ENCODE assay signal across 8 cellular contexts in the genomic region with DNA sequence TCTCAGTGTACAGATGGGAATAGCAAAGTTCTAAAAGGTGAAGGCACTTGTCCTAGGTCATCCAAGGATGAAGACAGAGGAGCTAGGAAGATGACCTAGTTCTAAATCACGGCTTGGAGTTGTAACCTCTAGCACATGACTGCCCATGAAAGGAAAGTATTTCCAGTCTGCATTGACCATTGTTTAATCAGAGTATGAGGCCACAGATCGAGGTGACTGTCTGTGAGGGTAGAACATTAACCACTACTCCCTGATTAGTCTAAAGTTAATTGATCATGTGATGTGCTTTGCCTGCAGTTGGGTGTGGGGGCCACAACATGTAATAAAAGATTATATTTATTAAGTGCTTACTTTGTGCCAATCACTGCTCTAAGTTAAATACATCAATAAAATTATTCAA. TPM values are rescaled to one million over a fixed set of nuclear protein-coding genes. Genes with fewer than 3 reads are reported as not detected.
DNase-seq lines count a peak whose midpoint lies in the region; ATAC-seq and TF ChIP-seq lines count a peak whose summit lies in the region.

No MANE protein-coding gene starts in this region.

- H3K9me3 Mint-ChIP-seq in activated CD4-positive, alpha-beta T cell treated with anti-CD3 and anti-CD28 coated beads, Interleukin-2, amount 10 ng/mL, durations not matched to agents 7 days and 5 days = peaks cover 3% of the 10 kb centered on the region
- peaks cover 3% of the 10 kb centered on the region for H3K9me3 Mint-ChIP-seq in activated naive CD8-positive, alpha-beta T cell treated with anti-CD3 and anti-CD28 coated beads, Interleukin-2, amount 10 ng/mL, durations not matched to agents 7 days and 5 days
- peaks cover 7 to 10% of the 10 kb centered on the region in 2 donors for H3K9me3 Mint-ChIP-seq in stimulated activated naive CD8-positive, alpha-beta T cell treated with anti-CD3 and anti-CD28 coated beads, Interleukin-15, amount 100 ng/mL, for 72 hours

- H3K9me3 ChIP-seq in psoas muscle (no peaks in the 10 kb centered on the region), uterus (no peaks in the 10 kb centered on the region)

- H3K4me1 ChIP-seq in psoas muscle (peaks cover 19% of the 10 kb centered on the region), uterus (no peaks in the 10 kb centered on the region)

- TF ChIP-seq POLR2A in uterus (IDR thresholded peaks at IDR 0.05) = no peak

- H3K4me3 ChIP-seq in psoas muscle (no peak overlapping the region), uterus (no peak overlapping the region)

- 34 to 43% (median 40%) methylated on average over 2 of the region's 2 CpGs for WGBS in psoas muscle, 3 donors

- POLR2A ChIA-PET in activated CD4-positive, alpha-beta T cell treated with anti-CD3 and anti-CD28 coated beads, Interleukin-2, amount 10 ng/mL, durations not matched to agents 7 days and 5 days (lab: Charles Lee) = no interaction called here
- POLR2A ChIA-PET in activated naive CD8-positive, alpha-beta T cell treated with anti-CD3 and anti-CD28 coated beads, Interleukin-2, amount 10 ng/mL, durations not matched to agents 7 days and 5 days (lab: Charles Lee) = interaction anchor here (0.6 to 1.2 kb wide), 3 partner anchors 16 to 467 kb away, joined by 3 to 6 read pairs (median 4); no protein-coding TSS in a partner anchor

- H3K4me3 Mint-ChIP-seq in activated CD4-positive, alpha-beta T cell treated with anti-CD3 and anti-CD28 coated beads, Interleukin-2, amount 10 ng/mL, durations not matched to agents 7 days and 5 days = peak overlapping the region; percentile 60
- H3K4me3 Mint-ChIP-seq in activated naive CD8-positive, alpha-beta T cell treated with anti-CD3 and anti-CD28 coated beads, Interleukin-2, amount 10 ng/mL, durations not matched to agents 7 days and 5 days = peak overlapping the region; percentile 73
- H3K4me3 Mint-ChIP-seq in stimulated activated naive CD8-positive, alpha-beta T cell treated with anti-CD3 and anti-CD28 coated beads, Interleukin-15, amount 100 ng/mL, for 72 hours = peak overlapping the region; percentile 74 to 78

- H3K27ac Mint-ChIP-seq in activated CD4-positive, alpha-beta T cell treated with anti-CD3 and anti-CD28 coated beads, Interleukin-2, amount 10 ng/mL, durations not matched to agents 7 days and 5 days = peak overlapping the region; percentile 76
- H3K27ac Mint-ChIP-seq in activated naive CD8-positive, alpha-beta T cell treated with anti-CD3 and anti-CD28 coated beads, Interleukin-2, amount 10 ng/mL, durations not matched to agents 7 days and 5 days = peak overlapping the region; percentile 67
- H3K27ac Mint-ChIP-seq in stimulated activated naive CD8-positive, alpha-beta T cell treated with anti-CD3 and anti-CD28 coated beads, Interleukin-15, amount 100 ng/mL, for 72 hours = peak overlapping the region in 1 of 2 donors; percentile 78

- H3K36me3 ChIP-seq in psoas muscle (ENCODE audit: insufficient read depth in 1 of 2, low read depth in 1 of 2) (no peaks in the 10 kb centered on the region), uterus (no peaks in the 10 kb centered on the region)

- no peak for DNase-seq in activated CD4-positive, alpha-beta T cell treated with anti-CD3 and anti-CD28 coated beads, Interleukin-2, amount 10 ng/mL, durations not matched to agents 7 days and 5 days
- DNase-seq in activated CD4-positive, alpha-beta T cell treated with anti-CD3 and anti-CD28 coated beads for 4 hours = no peak
- DNase-seq in activated naive CD8-positive, alpha-beta T cell treated with anti-CD3 and anti-CD28 coated beads, Interleukin-2, amount 10 ng/mL, durations not matched to agents 7 days and 5 days = no peak
- DNase-seq in stimulated activated naive CD8-positive, alpha-beta T cell treated with anti-CD3 and anti-CD28 coated beads, Interleukin-15, amount 100 ng/mL, for 72 hours = peak in 1 of 2 donors; percentile 18
- DNase-seq in psoas muscle (no peak), uterus (no peak), GOT3 (lab: John Stamatoyannopoulos, UW) (no peak)

- H3K4me1 Mint-ChIP-seq in activated CD4-positive, alpha-beta T cell treated with anti-CD3 and anti-CD28 coated beads, Interleukin-2, amount 10 ng/mL, durations not matched to agents 7 days and 5 days = peaks cover 40% of the 10 kb centered on the region
- peaks cover 29% of the 10 kb centered on the region for H3K4me1 Mint-ChIP-seq in activated naive CD8-positive, alpha-beta T cell treated with anti-CD3 and anti-CD28 coated beads, Interleukin-2, amount 10 ng/mL, durations not matched to agents 7 days and 5 days
- H3K4me1 Mint-ChIP-seq in stimulated activated naive CD8-positive, alpha-beta T cell treated with anti-CD3 and anti-CD28 coated beads, Interleukin-15, amount 100 ng/mL, for 72 hours = peaks cover 38% of the 10 kb centered on the region

- H3K36me3 Mint-ChIP-seq in activated CD4-positive, alpha-beta T cell treated with anti-CD3 and anti-CD28 coated beads, Interleukin-2, amount 10 ng/mL, durations not matched to agents 7 days and 5 days (ENCODE audit: low read depth) = peaks cover 3% of the 10 kb centered on the region
- H3K36me3 Mint-ChIP-seq in activated naive CD8-positive, alpha-beta T cell treated with anti-CD3 and anti-CD28 coated beads, Interleukin-2, amount 10 ng/mL, durations not matched to agents 7 days and 5 days = peaks cover 7% of the 10 kb centered on the region

- H3K27me3 Mint-ChIP-seq in activated CD4-positive, alpha-beta T cell treated with anti-CD3 and anti-CD28 coated beads, Interleukin-2, amount 10 ng/mL, durations not matched to agents 7 days and 5 days = peaks cover 11% of the 10 kb centered on the region
- H3K27me3 Mint-ChIP-seq in activated naive CD8-positive, alpha-beta T cell treated with anti-CD3 and anti-CD28 coated beads, Interleukin-2, amount 10 ng/mL, durations not matched to agents 7 days and 5 days = no peaks in the 10 kb centered on the region
- H3K27me3 Mint-ChIP-seq in stimulated activated naive CD8-positive, alpha-beta T cell treated with anti-CD3 and anti-CD28 coated beads, Interleukin-15, amount 100 ng/mL, for 72 hours = no peaks in the 10 kb centered on the region

- TF ChIP-seq CTCF in psoas muscle (IDR thresholded peaks at IDR 0.05) (no peak), uterus (IDR thresholded peaks at IDR 0.05) (no peak)

- H3K27me3 ChIP-seq in psoas muscle (ENCODE audit: insufficient read depth in 3 of 3, low read length in 2 of 3) (no peaks in the 10 kb centered on the region), uterus (no peaks in the 10 kb centered on the region)

- intact Hi-C loops in psoas muscle (cut with DNase I) (no loop called here), uterus (cut with DNase I; ENCODE audit: low total_unique reads) (no loop called here)

- H3K27ac ChIP-seq in psoas muscle = no peak overlapping the region
- no peak overlapping the region for H3K27ac ChIP-seq in uterus

- CTCF ChIA-PET in activated CD4-positive, alpha-beta T cell treated with anti-CD3 and anti-CD28 coated beads, Interleukin-2, amount 10 ng/mL, durations not matched to agents 7 days and 5 days (lab: Charles Lee) = interaction anchor here (0.9 to 1.2 kb wide), 2 partner anchors 9 to 10 kb away, joined by 3 read pairs; no protein-coding TSS in a partner anchor

- peak; percentile 36 for ATAC-seq in HG03045 (IDR thresholded peaks at IDR 0.05; ENCODE audit: unreplicated experiment)
- peak; percentile 15 for ATAC-seq in activated naive CD8-positive, alpha-beta T cell treated with anti-CD3 and anti-CD28 coated beads, Interleukin-2, amount 10 ng/mL, durations not matched to agents 7 days and 5 days (ENCODE audit: low read depth)
- ATAC-seq in stimulated activated naive CD8-positive, alpha-beta T cell treated with anti-CD3 and anti-CD28 coated beads, Interleukin-15, amount 100 ng/mL, for 72 hours = peak; percentile 72
- ATAC-seq in psoas muscle = no peak

RNA-seq across cellular contexts. Expression of gene TNFSF15, which starts 0.7 kb away (rescaled TPM):
- 1 to 10 TPM; 2.0 to 2.5 TPM for total RNA-seq in activated CD4-positive, alpha-beta T cell treated with anti-CD3 and anti-CD28 coated beads, Interleukin-2, amount 10 ng/mL, durations not matched to agents 7 days and 5 days
- 1 to 10 TPM; 1.0 to 1.2 TPM for total RNA-seq in activated naive CD8-positive, alpha-beta T cell treated with anti-CD3 and anti-CD28 coated beads, Interleukin-2, amount 10 ng/mL, durations not matched to agents 7 days and 5 days
- total RNA-seq in psoas muscle (under 1 TPM in 2 of 4 donors, not detected in 2; 0.07 to 0.13 TPM), uterus (1 to 10 TPM in 1 of 4 donors, under 1 TPM in 1, not detected in 2; 0.15 to 3.3 TPM)
- under 1 TPM; 0.03 to 0.04 (median 0.03) TPM for polyA plus RNA-seq in psoas muscle

Comparison
In these comparisons a context has a peak if more than half of its experiments do, and no peak if none do; other contexts are left out.
1. ATAC-seq: peak in HG03045 (single experiment), activated naive CD8-positive, alpha-beta T cell treated with anti-CD3 and anti-CD28 coated beads, Interleukin-2, amount 10 ng/mL, durations not matched to agents 7 days and 5 days (single experiment) and stimulated activated naive CD8-positive, alpha-beta T cell treated with anti-CD3 and anti-CD28 coated beads, Interleukin-15, amount 100 ng/mL, for 72 hours (single experiment); none in psoas muscle (0 of 4).
2. Peak in every context shown above with its lines, with median percentiles within 50 percentile points of each other: H3K4me3 Mint-ChIP-seq.